In the genomic region with DNA sequence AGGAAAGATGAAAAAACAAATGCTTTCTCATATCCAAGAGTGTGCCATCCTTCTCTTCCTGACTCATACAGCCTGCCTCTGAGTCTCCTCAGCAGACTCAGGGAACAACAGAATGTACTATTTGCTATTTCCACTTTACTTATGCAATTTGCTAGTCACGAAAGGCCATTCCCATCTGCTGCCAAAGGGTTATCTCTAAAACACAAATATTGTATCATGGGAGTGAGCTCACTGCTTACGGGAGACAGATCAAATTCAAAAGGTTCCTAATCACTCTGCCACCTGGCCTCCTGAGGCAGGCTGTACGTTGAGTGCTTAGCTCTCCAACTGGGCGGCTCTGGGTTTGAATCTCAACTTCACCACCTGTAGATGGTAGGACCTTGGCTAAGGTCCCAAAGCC, we compare ENCODE assay signal across 11 cellular contexts.
DNase-seq lines count a peak whose midpoint lies in the region; ATAC-seq and TF ChIP-seq lines count a peak whose summit lies in the region.
"Had no signal": no experiment of that assay in that cellular context is flagged by ENCODE, and none has a peak within 500 bp of the region (broad histone marks: within the 10 kb centered on the region; RNA-seq: fewer than 3 reads in every experiment).

No MANE protein-coding gene starts in this region.

- no peaks in the 10 kb centered on the region for H3K27me3 ChIP-seq in left lung
- H3K27me3 ChIP-seq: BLaER1 had no signal

- ATAC-seq in left lung: peak; percentile 34
- no peak for ATAC-seq in HG02571 (IDR thresholded peaks at IDR 0.05; ENCODE audit: unreplicated experiment)
- no peak for ATAC-seq in GM21786 (IDR thresholded peaks at IDR 0.05; ENCODE audit: unreplicated experiment)

- H3K4me1 ChIP-seq in left lung: no peaks in the 10 kb centered on the region
- H3K4me1 ChIP-seq: BLaER1 had no signal

- in situ Hi-C loops in Caki2 (cut with HindIII; ENCODE audit: low pct_unique_long_range_greater_than_20kb, low sequenced_read_pairs): no loop called here

- DNase-seq in Caki2 (ENCODE audit: low read depth) (peak; percentile 46), NCI-H2029 (lab: John Stamatoyannopoulos, UW) (peak; percentile 94), left lung (no peak), ecto neural progenitor cell (ENCODE audit: low spot score) (no peak)
- no peak for DNase-seq in stimulated activated CD4-positive, alpha-beta T cell treated with anti-CD3 and anti-CD28 coated beads, Interleukin-1b, Interleukin-23, amount 100 ng/mL, for 48 hours
- DNase-seq: KBM-7, left cardiac atrium had no signal

- no peaks in the 10 kb centered on the region for H3K27me3 Mint-ChIP-seq in brain

- H3K4me3 Mint-ChIP-seq in brain: no peak overlapping the region

- no peak overlapping the region for H3K4me3 ChIP-seq in left lung
- H3K4me3 ChIP-seq: BLaER1 had no signal

- no peak overlapping the region for H3K27ac ChIP-seq in left lung
- H3K27ac ChIP-seq: BLaER1 had no signal

- intact Hi-C loops in left lung (cut with DNase I): no loop called here

- H3K9me3 Mint-ChIP-seq in brain: no peaks in the 10 kb centered on the region

- H3K4me1 Mint-ChIP-seq in brain: peaks cover 9% of the 10 kb centered on the region

- no peaks in the 10 kb centered on the region for H3K36me3 ChIP-seq in left lung
- H3K36me3 ChIP-seq: BLaER1 had no signal

- no peaks in the 10 kb centered on the region for H3K9me3 ChIP-seq in left lung
- H3K9me3 ChIP-seq: BLaER1 had no signal

- H3K27ac Mint-ChIP-seq in brain: peak overlapping the region in 3 of 5 experiments; percentile 28 to 60 (median 40)

- H3K36me3 Mint-ChIP-seq in brain: peaks cover 16% of the 10 kb centered on the region

- TF ChIP-seq CTCF in brain (conservative IDR thresholded peaks at IDR 0.05): no peak
- no peak for TF ChIP-seq CTCF in left lung (IDR thresholded peaks at IDR 0.05)

Comparison
In these comparisons a context has a peak if more than half of its experiments do, and no peak if none do; other contexts are left out.
1. DNase-seq: peak in Caki2 (single experiment) and NCI-H2029 (single experiment); none in left lung (0 of 2), stimulated activated CD4-positive, alpha-beta T cell treated with anti-CD3 and anti-CD28 coated beads, Interleukin-1b, Interleukin-23, amount 100 ng/mL, for 48 hours (single experiment) and ecto neural progenitor cell (single experiment).